Comparison of ENCODE assay signal across 8 cellular contexts in genomic region chr7:120950539-120951308, GRCh38. TPM values are rescaled to one million over a fixed set of nuclear protein-coding genes. Genes with fewer than 3 reads are reported as not detected.
DNase-seq lines count a peak whose midpoint lies in the region; ATAC-seq and TF ChIP-seq lines count a peak whose summit lies in the region.

ING3 (plus strand) TSS chr7:120950777; CDS start chr7:120950897, 120 bp downstream.

- H3K4me1 ChIP-seq in RWPE2 (ENCODE audit: insufficient read depth, poor library complexity, severe bottlenecking) (peaks cover 15% of the 10 kb centered on the region), fibroblast of lung (ENCODE audit: control insufficient read depth, extremely low read depth, insufficient read depth, low read length) (peaks cover 3% of the 10 kb centered on the region)
- peaks cover 5 to 9% of the 10 kb centered on the region in 2 donors for H3K4me1 ChIP-seq in naive thymus-derived CD4-positive, alpha-beta T cell (ENCODE audit: control insufficient read depth in 2 of 2, insufficient read depth in 2 of 2, low read length in 2 of 2)

- CTCF ChIA-PET in naive thymus-derived CD4-positive, alpha-beta T cell (lab: Charles Lee), result interaction anchor here (0.7 to 1.0 kb wide), 2 partner anchors 29 to 131 kb away, joined by 4 to 5 read pairs; no protein-coding TSS in a partner anchor

- peaks cover 39% of the 10 kb centered on the region for H3K36me3 ChIP-seq in RWPE2 (ENCODE audit: low read depth)
- H3K36me3 ChIP-seq in fibroblast of lung (ENCODE audit: control insufficient read depth, insufficient read depth, low read length), result peaks cover 1% of the 10 kb centered on the region
- peaks cover 0 to 7% (median 6%) of the 10 kb centered on the region in 3 experiments for H3K36me3 ChIP-seq in naive thymus-derived CD4-positive, alpha-beta T cell (ENCODE audit: control insufficient read depth in 2 of 3, insufficient read depth in 3 of 3, low read length in 3 of 3)

- peaks cover 24% of the 10 kb centered on the region for H3K4me1 Mint-ChIP-seq in activated T-helper 2 cell treated with anti-CD3 and anti-CD28 coated beads, Interferon-gamma antibody, Interleukin-2, Interleukin-4, amounts not matched to agents 10 μg/mL and 5 μg/mL and 100 μg/mL, durations not matched to agents 14 hours and 24 hours and 36 hours (ENCODE audit: low read depth)
- peaks cover 14 to 34% (median 25%) of the 10 kb centered on the region in 7 donors for H3K4me1 Mint-ChIP-seq in naive thymus-derived CD4-positive, alpha-beta T cell
- H3K4me1 Mint-ChIP-seq in stimulated activated naive B cell treated with anti-CD40 and anti-IgM and Interleukin-4, amounts not matched to agents 10 μg/mL and 1 μg/mL and 100 μg/mL, for 72 hours, result peaks cover 6 to 19% of the 10 kb centered on the region in 2 donors

- ATAC-seq in RWPE2 (ENCODE audit: low read depth), result peak; percentile 95
- ATAC-seq in naive thymus-derived CD4-positive, alpha-beta T cell, result peak; percentile 93
- peak; percentile 95 to 97 for ATAC-seq in stimulated activated naive B cell treated with anti-CD40 and anti-IgM and Interleukin-4, amounts not matched to agents 10 μg/mL and 1 μg/mL and 100 μg/mL, for 72 hours (replicated peaks)

- POLR2A ChIA-PET in naive thymus-derived CD4-positive, alpha-beta T cell (lab: Charles Lee), result interaction anchor here (0.6 to 1.4 kb wide), 10 partner anchors 11 to 507 kb away, joined by 3 to 6 read pairs (median 3); no protein-coding TSS in a partner anchor

- H3K9ac ChIP-seq in fibroblast of lung (ENCODE audit: insufficient read depth, low read length), result peak within 1 kb of the TSS; percentile 100

- H3K9me3 ChIP-seq in RWPE2 (ENCODE audit: severe bottlenecking) (no peaks in the 10 kb centered on the region), fibroblast of lung (ENCODE audit: control insufficient read depth, insufficient read depth, low read depth, low read length) (no peaks in the 10 kb centered on the region)
- H3K9me3 ChIP-seq in naive thymus-derived CD4-positive, alpha-beta T cell (ENCODE audit: control insufficient read depth in 2 of 3, low read length in 3 of 3), result no peaks in the 10 kb centered on the region

- H3K27ac Mint-ChIP-seq in activated T-helper 2 cell treated with anti-CD3 and anti-CD28 coated beads, Interferon-gamma antibody, Interleukin-2, Interleukin-4, amounts not matched to agents 10 μg/mL and 5 μg/mL and 100 μg/mL, durations not matched to agents 14 hours and 24 hours and 36 hours, result peak within 1 kb of the TSS; percentile 97
- H3K27ac Mint-ChIP-seq in naive thymus-derived CD4-positive, alpha-beta T cell, result peak within 1 kb of the TSS; percentile 96 to 99 (median 98)
- peak within 1 kb of the TSS; percentile 100 for H3K27ac Mint-ChIP-seq in stimulated activated naive B cell treated with anti-CD40 and anti-IgM and Interleukin-4, amounts not matched to agents 10 μg/mL and 1 μg/mL and 100 μg/mL, for 72 hours

- intact Hi-C loops in activated T-helper 2 cell treated with anti-CD3 and anti-CD28 coated beads, Interferon-gamma antibody, Interleukin-2, Interleukin-4, amounts not matched to agents 10 μg/mL and 5 μg/mL and 100 μg/mL, durations not matched to agents 14 hours and 24 hours and 36 hours (cut with micrococcal nuclease), result loop anchor here (1.0 to 5.0 kb wide), 7 partner anchors 16 to 582 kb away; partner anchors contain the start of gene TSPAN12
- intact Hi-C loops in naive thymus-derived CD4-positive, alpha-beta T cell (cut with micrococcal nuclease), result loop anchor here (1.0 to 10.0 kb wide), 8 partner anchors 37 to 580 kb away; no protein-coding TSS in a partner anchor

- H2AFZ ChIP-seq in fibroblast of lung (ENCODE audit: low read length), result peak within 1 kb of the TSS; percentile 91

- peak within 1 kb of the TSS; percentile 91 for H3K4me3 Mint-ChIP-seq in activated T-helper 2 cell treated with anti-CD3 and anti-CD28 coated beads, Interferon-gamma antibody, Interleukin-2, Interleukin-4, amounts not matched to agents 10 μg/mL and 5 μg/mL and 100 μg/mL, durations not matched to agents 14 hours and 24 hours and 36 hours (ENCODE audit: low read depth)
- H3K4me3 Mint-ChIP-seq in naive thymus-derived CD4-positive, alpha-beta T cell, result peak within 1 kb of the TSS; percentile 81 to 99 (median 96)
- peak within 1 kb of the TSS; percentile 89 to 96 for H3K4me3 Mint-ChIP-seq in stimulated activated naive B cell treated with anti-CD40 and anti-IgM and Interleukin-4, amounts not matched to agents 10 μg/mL and 1 μg/mL and 100 μg/mL, for 72 hours

- peaks cover 4% of the 10 kb centered on the region for H3K27me3 Mint-ChIP-seq in activated T-helper 2 cell treated with anti-CD3 and anti-CD28 coated beads, Interferon-gamma antibody, Interleukin-2, Interleukin-4, amounts not matched to agents 10 μg/mL and 5 μg/mL and 100 μg/mL, durations not matched to agents 14 hours and 24 hours and 36 hours (ENCODE audit: low read depth)
- peaks cover 12 to 20% (median 15%) of the 10 kb centered on the region in 5 donors for H3K27me3 Mint-ChIP-seq in naive thymus-derived CD4-positive, alpha-beta T cell
- H3K27me3 Mint-ChIP-seq in stimulated activated naive B cell treated with anti-CD40 and anti-IgM and Interleukin-4, amounts not matched to agents 10 μg/mL and 1 μg/mL and 100 μg/mL, for 72 hours, result no peaks in the 10 kb centered on the region

- no peaks in the 10 kb centered on the region for H4K20me1 ChIP-seq in fibroblast of lung (ENCODE audit: control insufficient read depth, extremely low read depth, insufficient read depth, low read length)

- H3K79me2 ChIP-seq in fibroblast of lung (ENCODE audit: control insufficient read depth, insufficient read depth, low read length), result peaks cover 11% of the 10 kb centered on the region

- peak within 1 kb of the TSS; percentile 89 for H3K4me2 ChIP-seq in fibroblast of lung (ENCODE audit: extremely low read depth, insufficient read depth, low read length)

- TF ChIP-seq CTCF in RWPE2 (IDR thresholded peaks at IDR 0.05; ENCODE audit: poor library complexity, severe bottlenecking) (no peak), fibroblast of lung (conservative IDR thresholded peaks at IDR 0.05 in 1 of 2, IDR thresholded peaks at IDR 0.05 in 1 of 2; ENCODE audit: low read depth in 1 of 2, low read length in 2 of 2) (no peak)

- peak; percentile 98 for DNase-seq in EH (ENCODE audit: low read depth)
- DNase-seq in H4 (ENCODE audit: low spot score), result peak; percentile 98
- peak; percentile 100 for DNase-seq in LoVo (ENCODE audit: low spot score)
- peak; percentile 94 for DNase-seq in RWPE2 (ENCODE audit: low spot score)
- peak; percentile 97 for DNase-seq in activated T-helper 2 cell treated with anti-CD3 and anti-CD28 coated beads, Interferon-gamma antibody, Interleukin-2, Interleukin-4, amounts not matched to agents 10 μg/mL and 5 μg/mL and 100 μg/mL, durations not matched to agents 14 hours and 24 hours and 36 hours (ENCODE audit: low spot score)
- peak; percentile 95 to 97 for DNase-seq in fibroblast of lung (ENCODE audit: low read depth in 2 of 2)
- peak; percentile 97 to 99 (median 98) for DNase-seq in naive thymus-derived CD4-positive, alpha-beta T cell
- DNase-seq in stimulated activated naive B cell treated with anti-CD40 and anti-IgM and Interleukin-4, amounts not matched to agents 10 μg/mL and 1 μg/mL and 100 μg/mL, for 72 hours, result peak; percentile 96

- H3K27me3 ChIP-seq in RWPE2 (ENCODE audit: insufficient read depth, poor library complexity, severe bottlenecking) (no peaks in the 10 kb centered on the region), fibroblast of lung (ENCODE audit: control insufficient read depth, insufficient read depth, low read length) (no peaks in the 10 kb centered on the region)
- no peaks in the 10 kb centered on the region for H3K27me3 ChIP-seq in naive thymus-derived CD4-positive, alpha-beta T cell (ENCODE audit: control insufficient read depth in 2 of 2, insufficient read depth in 2 of 2, low read length in 2 of 2)

- H3K27ac ChIP-seq in RWPE2 (ENCODE audit: poor library complexity, severe bottlenecking), result peak within 1 kb of the TSS; percentile 61
- H3K27ac ChIP-seq in fibroblast of lung (ENCODE audit: insufficient read depth, low read length), result peak within 1 kb of the TSS; percentile 99
- H3K27ac ChIP-seq in naive thymus-derived CD4-positive, alpha-beta T cell (ENCODE audit: low read depth, low read length), result peak within 1 kb of the TSS; percentile 94

- H3K9me3 Mint-ChIP-seq in activated T-helper 2 cell treated with anti-CD3 and anti-CD28 coated beads, Interferon-gamma antibody, Interleukin-2, Interleukin-4, amounts not matched to agents 10 μg/mL and 5 μg/mL and 100 μg/mL, durations not matched to agents 14 hours and 24 hours and 36 hours, result no peaks in the 10 kb centered on the region
- peaks cover 0 to 8% (median 0%) of the 10 kb centered on the region in 11 donors for H3K9me3 Mint-ChIP-seq in naive thymus-derived CD4-positive, alpha-beta T cell
- H3K9me3 Mint-ChIP-seq in stimulated activated naive B cell treated with anti-CD40 and anti-IgM and Interleukin-4, amounts not matched to agents 10 μg/mL and 1 μg/mL and 100 μg/mL, for 72 hours, result no peaks in the 10 kb centered on the region

- H3K36me3 Mint-ChIP-seq in activated T-helper 2 cell treated with anti-CD3 and anti-CD28 coated beads, Interferon-gamma antibody, Interleukin-2, Interleukin-4, amounts not matched to agents 10 μg/mL and 5 μg/mL and 100 μg/mL, durations not matched to agents 14 hours and 24 hours and 36 hours (ENCODE audit: low read depth), result peaks cover 35% of the 10 kb centered on the region
- H3K36me3 Mint-ChIP-seq in naive thymus-derived CD4-positive, alpha-beta T cell, result peaks cover 0 to 13% (median 3%) of the 10 kb centered on the region in 5 donors
- peaks cover 6 to 9% of the 10 kb centered on the region in 2 donors for H3K36me3 Mint-ChIP-seq in stimulated activated naive B cell treated with anti-CD40 and anti-IgM and Interleukin-4, amounts not matched to agents 10 μg/mL and 1 μg/mL and 100 μg/mL, for 72 hours

- peak within 1 kb of the TSS; percentile 48 for H3K4me3 ChIP-seq in RWPE2 (ENCODE audit: severe bottlenecking)
- H3K4me3 ChIP-seq in fibroblast of lung (replicated peaks in 1 of 4; ENCODE audit: control extremely low read depth in 1 of 4, insufficient read depth in 1 of 4, low read depth in 3 of 4, low read length in 4 of 4), result peak within 1 kb of the TSS; percentile 76 to 92 (median 82)
- H3K4me3 ChIP-seq in naive thymus-derived CD4-positive, alpha-beta T cell (ENCODE audit: low read length), result peak within 1 kb of the TSS; percentile 80

RNA-seq across cellular contexts. Expression of gene ING3, which starts in this region (rescaled TPM):
- total RNA-seq in H4 (2014; rRNA removed; shearing (Covaris generic)), result 23.9 and 33.0 TPM in 2 replicates
- 22.6 and 22.9 TPM in 2 replicates for total RNA-seq in activated T-helper 2 cell treated with anti-CD3 and anti-CD28 coated beads, Interferon-gamma antibody, Interleukin-2, Interleukin-4, amounts not matched to agents 10 μg/mL and 5 μg/mL and 100 μg/mL, durations not matched to agents 14 hours and 24 hours and 36 hours
- 13.1 and 17.5 TPM in 2 replicates for total RNA-seq in fibroblast of lung
- polyA plus RNA-seq in fibroblast of lung, result 14.5 and 16.6 TPM in 2 replicates
- polyA plus RNA-seq in fibroblast of lung (2012), result 9.7 TPM in 2 replicates
- polyA minus RNA-seq in fibroblast of lung (ENCODE audit: low replicate concordance), result 0.63 and 0.86 TPM in 2 replicates
- total RNA-seq in naive thymus-derived CD4-positive, alpha-beta T cell, result 10 to 100 TPM; 26.4 to 36.1 (median 27.7) TPM
- 10 to 100 TPM; 29.9 to 35.8 TPM for polyA plus RNA-seq in naive thymus-derived CD4-positive, alpha-beta T cell

Comparison
In these comparisons a context has a peak if more than half of its experiments do, and no peak if none do; other contexts are left out.
1. Peak in every context shown above with its lines: DNase-seq, ATAC-seq, H3K4me3 ChIP-seq and H3K27ac ChIP-seq.